In the genomic region with DNA sequence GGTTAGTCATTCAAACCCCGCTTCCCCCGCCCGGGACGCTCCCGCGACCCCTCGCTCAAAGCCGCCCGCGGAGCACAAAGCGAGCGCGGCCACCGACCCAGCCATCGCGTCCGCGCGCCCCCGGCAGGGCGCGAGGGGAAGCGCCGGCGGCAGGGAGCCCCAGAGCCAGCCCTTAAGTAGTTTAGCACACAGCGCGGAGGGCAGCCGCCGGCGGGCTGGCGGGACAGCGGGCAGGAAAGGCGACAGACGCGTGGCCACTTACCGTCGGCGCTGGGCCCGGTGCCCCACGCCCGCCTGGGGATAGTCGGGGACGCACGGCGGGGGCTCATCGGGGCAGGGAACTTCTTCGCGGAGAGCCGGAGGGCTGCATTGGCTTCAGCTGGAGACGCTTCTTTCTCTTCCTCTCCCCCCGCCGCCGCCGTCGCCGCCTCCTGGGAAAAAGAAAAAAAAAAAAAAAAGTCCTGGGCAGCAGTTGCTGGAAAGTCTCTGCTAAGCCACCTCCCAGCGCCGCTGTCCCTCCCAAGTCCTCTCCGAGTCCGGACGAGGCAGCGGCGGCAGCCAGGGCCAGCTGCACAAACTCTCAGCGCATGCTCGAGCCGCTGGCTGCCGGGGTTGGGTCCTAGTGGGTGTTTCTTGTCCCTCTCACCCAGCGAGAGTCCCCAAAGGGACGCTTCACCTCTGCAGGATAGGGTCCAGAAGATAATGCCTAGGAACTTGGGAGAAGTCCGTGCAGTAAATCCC, we compare ENCODE assay signal across 8 cellular contexts. TPM values are rescaled to one million over a fixed set of nuclear protein-coding genes. Genes with fewer than 3 reads are reported as not detected.
A peak's percentile ranks its signal among the peaks of the same experiment; 100 is the strongest.
DNase-seq lines count a peak whose midpoint lies in the region; ATAC-seq and TF ChIP-seq lines count a peak whose summit lies in the region.

A gene with protein sequence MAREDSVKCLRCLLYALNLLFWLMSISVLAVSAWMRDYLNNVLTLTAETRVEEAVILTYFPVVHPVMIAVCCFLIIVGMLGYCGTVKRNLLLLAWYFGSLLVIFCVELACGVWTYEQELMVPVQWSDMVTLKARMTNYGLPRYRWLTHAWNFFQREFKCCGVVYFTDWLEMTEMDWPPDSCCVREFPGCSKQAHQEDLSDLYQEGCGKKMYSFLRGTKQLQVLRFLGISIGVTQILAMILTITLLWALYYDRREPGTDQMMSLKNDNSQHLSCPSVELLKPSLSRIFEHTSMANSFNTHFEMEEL (minus strand): TSS at position 587 of the 741 bp plus-strand sequence. CDS start 1,381 bp downstream, outside the sequence.

- peak within 1 kb of the TSS; percentile 72 to 93 for H3K4me3 Mint-ChIP-seq in CD14-positive monocyte
- H3K4me3 Mint-ChIP-seq in activated CD4-positive, alpha-beta memory T cell treated with anti-CD3 and anti-CD28 coated beads for 36 hours: peak within 1 kb of the TSS; percentile 70

- peak within 1 kb of the TSS in 2 of 7 donors; percentile 5 to 21 for H3K27ac Mint-ChIP-seq in CD14-positive monocyte
- no peak within 1 kb of the TSS for H3K27ac Mint-ChIP-seq in activated CD4-positive, alpha-beta memory T cell treated with anti-CD3 and anti-CD28 coated beads for 36 hours

- peaks cover 4 to 11% of the 10 kb centered on the region in 2 donors for H3K36me3 Mint-ChIP-seq in CD14-positive monocyte
- H3K36me3 Mint-ChIP-seq in activated CD4-positive, alpha-beta memory T cell treated with anti-CD3 and anti-CD28 coated beads for 36 hours: no peaks in the 10 kb centered on the region

- 1% methylated on average over 61 to 70 of the region's 70 CpGs for WGBS in lung, 2 donors

- no peaks in the 10 kb centered on the region for H3K36me3 ChIP-seq in effector memory CD4-positive, alpha-beta T cell (ENCODE audit: control insufficient read depth, insufficient read depth, low read length)
- no peaks in the 10 kb centered on the region for H3K36me3 ChIP-seq in lung (ENCODE audit: control insufficient read depth in 2 of 2, insufficient read depth in 2 of 2, low read length in 2 of 2)

- peaks cover 0 to 16% (median 6%) of the 10 kb centered on the region in 7 donors for H3K9me3 Mint-ChIP-seq in CD14-positive monocyte
- no peaks in the 10 kb centered on the region for H3K9me3 Mint-ChIP-seq in activated CD4-positive, alpha-beta memory T cell treated with anti-CD3 and anti-CD28 coated beads for 36 hours

- H3K4me1 ChIP-seq in effector memory CD4-positive, alpha-beta T cell (ENCODE audit: control insufficient read depth, insufficient read depth, low read length, poor library complexity, severe bottlenecking): peaks cover 2% of the 10 kb centered on the region
- peaks cover 0 to 2% of the 10 kb centered on the region in 2 donors for H3K4me1 ChIP-seq in lung (ENCODE audit: control insufficient read depth in 2 of 2, insufficient read depth in 2 of 2, low read length in 2 of 2)

- H3K4me1 Mint-ChIP-seq in CD14-positive monocyte: peaks cover 15% of the 10 kb centered on the region
- peaks cover 9% of the 10 kb centered on the region for H3K4me1 Mint-ChIP-seq in activated CD4-positive, alpha-beta memory T cell treated with anti-CD3 and anti-CD28 coated beads for 36 hours (ENCODE audit: low read depth)

- peak within 1 kb of the TSS; percentile 55 for H3K4me3 ChIP-seq in effector memory CD4-positive, alpha-beta T cell (ENCODE audit: insufficient read depth, low read depth, low read length, poor library complexity, severe bottlenecking)
- peak within 1 kb of the TSS; percentile 87 for H3K4me3 ChIP-seq in lung

- intact Hi-C loops in CD14-positive monocyte (cut with micrococcal nuclease): no loop called here
- intact Hi-C loops in activated CD4-positive, alpha-beta memory T cell treated with anti-CD3 and anti-CD28 coated beads for 36 hours (cut with micrococcal nuclease): loop anchor here (2.0 kb wide), 1 partner anchor 53 kb away; no protein-coding TSS in a partner anchor

- ATAC-seq in HG03354 (IDR thresholded peaks at IDR 0.05; ENCODE audit: poor library complexity, severe bottlenecking, unreplicated experiment) (peak; percentile 85), lung (ENCODE audit: insufficient read depth, low FRiP score) (peak; percentile 94)

- DNase-seq in CD14-positive monocyte (ENCODE audit: low spot score) (no peak), GM19240 (ENCODE audit: insufficient read length, low spot score) (peak; percentile 48), NCI-H446 treated with DMSO at 0.1 percent for 48 hours (lab: John Stamatoyannopoulos, UW) (peak; percentile 62), lung (ENCODE audit: low spot score) (peak; percentile 84)
- DNase-seq in activated CD4-positive, alpha-beta memory T cell treated with anti-CD3 and anti-CD28 coated beads for 36 hours: peak; percentile 62
- no peak for DNase-seq in effector memory CD4-positive, alpha-beta T cell
- peak; percentile 13 for DNase-seq in stimulated activated CD8-positive, alpha-beta memory T cell treated with anti-CD3 and anti-CD28 coated beads, Interleukin-15, amount 100 ng/mL, for 24 hours (ENCODE audit: low read depth)

- H3K9me3 ChIP-seq in effector memory CD4-positive, alpha-beta T cell (ENCODE audit: control insufficient read depth, low read length): no peaks in the 10 kb centered on the region
- no peaks in the 10 kb centered on the region for H3K9me3 ChIP-seq in lung (ENCODE audit: control insufficient read depth in 2 of 2, insufficient read depth in 1 of 2, low read length in 1 of 2)

- TF ChIP-seq CTCF in CD14-positive monocyte (IDR thresholded peaks at IDR 0.05) (peak; percentile 67), lung (IDR thresholded peaks at IDR 0.05; ENCODE audit: control extremely low read depth, extremely low read depth) (peak; percentile 23)

- H3K27ac ChIP-seq in effector memory CD4-positive, alpha-beta T cell (ENCODE audit: insufficient read depth, low read length, poor library complexity, severe bottlenecking): no peak within 1 kb of the TSS
- peak within 1 kb of the TSS; percentile 97 to 98 for H3K27ac ChIP-seq in lung (ENCODE audit: low read depth in 1 of 2, low read length in 1 of 2)

- POLR2A ChIA-PET in activated CD4-positive, alpha-beta memory T cell treated with anti-CD3 and anti-CD28 coated beads for 36 hours (lab: Charles Lee): no interaction called here

- H3K27me3 Mint-ChIP-seq in CD14-positive monocyte (ENCODE audit: low read depth in 3 of 3): peaks cover 40 to 67% (median 58%) of the 10 kb centered on the region in 3 donors
- peaks cover 54% of the 10 kb centered on the region for H3K27me3 Mint-ChIP-seq in activated CD4-positive, alpha-beta memory T cell treated with anti-CD3 and anti-CD28 coated beads for 36 hours

- CTCF ChIA-PET in activated CD4-positive, alpha-beta memory T cell treated with anti-CD3 and anti-CD28 coated beads for 36 hours (lab: Charles Lee): interaction anchor here (1.4 kb wide), 1 partner anchor 66 kb away, joined by 3 read pairs; no protein-coding TSS in a partner anchor

- peaks cover 21% of the 10 kb centered on the region for H3K27me3 ChIP-seq in effector memory CD4-positive, alpha-beta T cell (replicated peaks; ENCODE audit: control insufficient read depth, insufficient read depth, low read length, poor library complexity, severe bottlenecking)
- H3K27me3 ChIP-seq in lung (ENCODE audit: control insufficient read depth, insufficient read depth): no peaks in the 10 kb centered on the region

RNA-seq across cellular contexts. Expression of the gene that starts here (rescaled TPM):
- polyA plus RNA-seq in CD14-positive monocyte (not detected), lung (10 to 100 TPM; 16.0 to 24.6 TPM)
- not detected for total RNA-seq in activated CD4-positive, alpha-beta memory T cell treated with anti-CD3 and anti-CD28 coated beads for 36 hours
- total RNA-seq in lung: 100 to 1,000 TPM in 1 of 2 donors, 10 to 100 TPM in 1; 21.1 to 102 TPM

Comparison
In these comparisons a context has a peak if more than half of its experiments do, and no peak if none do; other contexts are left out.
1. RNA of the gene that starts here (total RNA-seq): 21.1 to 102 TPM in lung; not detected in activated CD4-positive, alpha-beta memory T cell treated with anti-CD3 and anti-CD28 coated beads for 36 hours; every median in the first group is over 10 times any median in the second.
2. RNA of the gene that starts here (polyA plus RNA-seq): 16.0 to 24.6 TPM in lung; not detected in CD14-positive monocyte; every median in the first group is over 10 times any median in the second.
3. Peak in DNase-seq in activated CD4-positive, alpha-beta memory T cell treated with anti-CD3 and anti-CD28 coated beads for 36 hours; RNA of the gene not detected or under 1 TPM.
4. DNase-seq: peak in GM19240 (single experiment), NCI-H446 treated with DMSO at 0.1 percent for 48 hours (single experiment), lung (single experiment) and stimulated activated CD8-positive, alpha-beta memory T cell treated with anti-CD3 and anti-CD28 coated beads, Interleukin-15, amount 100 ng/mL, for 24 hours (single experiment); none in CD14-positive monocyte (single experiment) and effector memory CD4-positive, alpha-beta T cell (0 of 3).